ENCODE assay signal across 8 cellular contexts in genomic region chr6:6803180-6803978, GRCh38.
A peak's percentile ranks its signal among the peaks of the same experiment; 100 is the strongest.
DNase-seq lines count a peak whose midpoint lies in the region; ATAC-seq and TF ChIP-seq lines count a peak whose summit lies in the region.

No MANE protein-coding gene starts in this region.

- no peak for TF ChIP-seq CTCF in spleen (IDR thresholded peaks at IDR 0.05 in 8 of 11, conservative IDR thresholded peaks at IDR 0.05 in 3 of 11)
- no peak for TF ChIP-seq CTCF in ovary (IDR thresholded peaks at IDR 0.05)

- TF ChIP-seq POLR2A in spleen (IDR thresholded peaks at IDR 0.05), result no peak
- TF ChIP-seq POLR2A in ovary (IDR thresholded peaks at IDR 0.05), result no peak

- H3K9me3 ChIP-seq in spleen, result no peaks in the 10 kb centered on the region
- no peaks in the 10 kb centered on the region for H3K9me3 ChIP-seq in ovary

- WGBS in spleen, 5 donors, result 58 to 71% (median 62%) methylated on average over 18 of the region's 18 CpGs
- WGBS in ovary, 3 donors, result 87% methylated on average over 18 of the region's 18 CpGs

- intact Hi-C loops in spleen (cut with DNase I; ENCODE audit: low total_unique reads), result no loop called here
- intact Hi-C loops in ovary (cut with DNase I), result no loop called here

- H3K36me3 ChIP-seq in spleen (no peaks in the 10 kb centered on the region), ovary (no peaks in the 10 kb centered on the region)

- no peak for DNase-seq in activated CD4-positive, CD25-positive, alpha-beta regulatory T cell (lab: John Stamatoyannopoulos, UW)
- DNase-seq in RPMI8226 (peak; percentile 96), spleen (peak; percentile 88), ovary (no peak), ecto neural progenitor cell (ENCODE audit: low spot score) (no peak), NCI-H2081 (lab: John Stamatoyannopoulos, UW) (no peak)

- H3K27ac ChIP-seq in spleen, result peak overlapping the region in 4 of 8 donors; percentile 25 to 59 (median 30)
- H3K27ac ChIP-seq in ovary, result no peak overlapping the region

- H3K4me3 ChIP-seq in spleen, result no peak overlapping the region
- no peak overlapping the region for H3K4me3 ChIP-seq in ovary

- peak; percentile 64 to 66 for ATAC-seq in activated CD4-positive, CD25-positive, alpha-beta regulatory T cell treated with anti-CD3 and anti-CD28 coated beads, Interleukin-2, amount 50 U/mL, for 24 hours
- ATAC-seq in HG02973 (IDR thresholded peaks at IDR 0.05; ENCODE audit: unreplicated experiment), result peak; percentile 69

- no peak for TF ChIP-seq EP300 in ovary (IDR thresholded peaks at IDR 0.05)

- H3K27me3 ChIP-seq in spleen (replicated peaks in 1 of 7), result no peaks in the 10 kb centered on the region
- no peaks in the 10 kb centered on the region for H3K27me3 ChIP-seq in ovary

- H3K4me1 ChIP-seq in spleen, result peaks cover 0 to 75% (median 44%) of the 10 kb centered on the region in 6 donors
- H3K4me1 ChIP-seq in ovary (ENCODE audit: insufficient read depth), result peaks cover 1% of the 10 kb centered on the region

Comparison
In these comparisons a context has a peak if more than half of its experiments do, and no peak if none do; other contexts are left out.
1. DNase-seq: peak in RPMI8226 (single experiment) and spleen (single experiment); none in activated CD4-positive, CD25-positive, alpha-beta regulatory T cell (0 of 4), ovary (0 of 5), ecto neural progenitor cell (single experiment) and NCI-H2081 (0 of 2).